ENCODE assay signal across 15 cellular contexts in the genomic region with DNA sequence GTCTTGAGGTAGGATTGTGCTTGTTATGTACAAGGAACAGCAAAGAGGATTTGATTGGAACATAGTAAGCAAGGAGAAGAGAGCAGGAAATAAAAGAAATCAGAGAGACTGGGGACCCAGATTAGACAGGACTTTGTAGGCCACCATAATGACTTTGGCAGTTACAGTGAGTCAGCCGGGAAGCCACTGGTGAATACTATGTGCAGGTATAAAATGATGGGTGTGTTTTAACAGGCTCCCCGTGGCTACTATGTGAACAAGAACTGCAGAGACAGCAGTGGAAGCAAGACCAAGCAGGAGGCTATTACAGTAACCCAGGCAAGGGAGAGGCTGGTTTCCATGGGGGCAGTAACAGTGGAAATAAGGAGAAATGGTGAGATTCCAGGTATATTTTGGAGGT.
"Had no signal": no experiment of that assay in that cellular context is flagged by ENCODE, and none has a peak within 500 bp of the region (broad histone marks: within the 10 kb centered on the region; RNA-seq: fewer than 3 reads in every experiment).

No MANE protein-coding gene starts in this region.

- H3K27me3 ChIP-seq: right atrium auricular region, SJCRH30, upper lobe of left lung had no signal

- DNase-seq: activated CD4-positive, alpha-beta memory T cell treated with anti-CD3 and anti-CD28 coated beads for 36 hours; activated CD4-positive, CD25-positive, alpha-beta regulatory T cell treated with anti-CD3 and anti-CD28 coated beads, Interleukin-2, amount 50 U/mL, for 72 hours; activated effector memory CD4-positive, alpha-beta T cell treated with Interleukin-2 at 50 U/mL for 16 hours; foreskin melanocyte; head of caudate nucleus; naive B cell; posterior cingulate gyrus; SJCRH30; upper lobe of left lung had no signal

- H3K9me3 ChIP-seq: right atrium auricular region, SJCRH30, upper lobe of left lung had no signal

- H3K27me3 Mint-ChIP-seq: activated CD4-positive, alpha-beta memory T cell treated with anti-CD3 and anti-CD28 coated beads for 36 hours; activated naive CD4-positive, alpha-beta T cell treated with anti-CD3 and anti-CD28 coated beads, Interleukin-2, amount 50 U/mL, for 24 hours; dendritic cell treated with granulocyte-macrophage colony-stimulating factor and Interleukin-4, amounts not matched to agents 40 ng/mL and 50 ng/mL, for 4 days; naive B cell had no signal

- H3K27ac Mint-ChIP-seq: activated CD4-positive, alpha-beta memory T cell treated with anti-CD3 and anti-CD28 coated beads for 36 hours; activated naive CD4-positive, alpha-beta T cell treated with anti-CD3 and anti-CD28 coated beads, Interleukin-2, amount 50 U/mL, for 24 hours; dendritic cell treated with granulocyte-macrophage colony-stimulating factor and Interleukin-4, amounts not matched to agents 40 ng/mL and 50 ng/mL, for 4 days; mesothelial cell of epicardium; naive B cell; T-helper 2 cell treated with Interferon-gamma antibody and Interleukin-4, amounts not matched to agents 5 μg/mL and 100 μg/mL, for 36 hours had no signal

- H3K9me3 Mint-ChIP-seq: activated CD4-positive, alpha-beta memory T cell treated with anti-CD3 and anti-CD28 coated beads for 36 hours; activated naive CD4-positive, alpha-beta T cell treated with anti-CD3 and anti-CD28 coated beads, Interleukin-2, amount 50 U/mL, for 24 hours; dendritic cell treated with granulocyte-macrophage colony-stimulating factor and Interleukin-4, amounts not matched to agents 40 ng/mL and 50 ng/mL, for 4 days; mesothelial cell of epicardium; naive B cell; T-helper 2 cell treated with Interferon-gamma antibody and Interleukin-4, amounts not matched to agents 5 μg/mL and 100 μg/mL, for 36 hours had no signal

- H3K4me1 Mint-ChIP-seq: activated naive CD4-positive, alpha-beta T cell treated with anti-CD3 and anti-CD28 coated beads, Interleukin-2, amount 50 U/mL, for 24 hours; mesothelial cell of epicardium had no signal

- H3K4me3 ChIP-seq: right atrium auricular region, SJCRH30, skin epidermis, upper lobe of left lung had no signal

- H3K4me3 Mint-ChIP-seq: activated CD4-positive, alpha-beta memory T cell treated with anti-CD3 and anti-CD28 coated beads for 36 hours; activated naive CD4-positive, alpha-beta T cell treated with anti-CD3 and anti-CD28 coated beads, Interleukin-2, amount 50 U/mL, for 24 hours; dendritic cell treated with granulocyte-macrophage colony-stimulating factor and Interleukin-4, amounts not matched to agents 40 ng/mL and 50 ng/mL, for 4 days; mesothelial cell of epicardium; T-helper 2 cell treated with Interferon-gamma antibody and Interleukin-4, amounts not matched to agents 5 μg/mL and 100 μg/mL, for 36 hours had no signal

- H3K27ac ChIP-seq: right atrium auricular region, SJCRH30 had no signal
